Comparison of ENCODE assay signal across 1 cellular context in genomic region chr11:5336331-5336730, GRCh38.
TF ChIP-seq lines count a peak whose summit lies in the region.

No MANE protein-coding gene starts in this region.

TF ChIP-seq in K562, 482 proteins besides CTCF, POLR2A, EP300 and RAD21:
- TF ChIP-seq CBX3 (IDR thresholded peaks at IDR 0.05; ENCODE audit: borderline replicate concordance in 1 of 2, low read length in 2 of 2) (no peak), SAP30 (IDR thresholded peaks at IDR 0.05; ENCODE audit: borderline replicate concordance, insufficient read depth, low read depth, low read length, poor library complexity, severe bottlenecking) (no peak), ZHX1 (conservative IDR thresholded peaks at IDR 0.05; ENCODE audit: low read length) (no peak), FOSL1 (tag; conservative IDR thresholded peaks at IDR 0.05) (peak; percentile 67), JUND (IDR thresholded peaks at IDR 0.05; ENCODE audit: borderline replicate concordance, low read depth, low read length) (peak; percentile 81; the same call in 1 of the 2 replicates), JUND (tag; IDR thresholded peaks at IDR 0.05; ENCODE audit: borderline replicate concordance, low read depth, low read length) (peak; percentile 66; the same call in 1 of the 3 replicates), SRSF7 (optimal IDR thresholded peaks at IDR 0.05; ENCODE audit: low read depth, low read length) (no peak), C11orf30 (IDR thresholded peaks at IDR 0.05; ENCODE audit: low read depth) (peak; percentile 20; the same call in 1 of the 2 replicates), ATF3 (IDR thresholded peaks at IDR 0.05) (peak; percentile 64), ATF3 (CRISPR knock-in tag; conservative IDR thresholded peaks at IDR 0.05) (no peak)
